Comparison of ENCODE assay signal across 21 cellular contexts in the genomic region with DNA sequence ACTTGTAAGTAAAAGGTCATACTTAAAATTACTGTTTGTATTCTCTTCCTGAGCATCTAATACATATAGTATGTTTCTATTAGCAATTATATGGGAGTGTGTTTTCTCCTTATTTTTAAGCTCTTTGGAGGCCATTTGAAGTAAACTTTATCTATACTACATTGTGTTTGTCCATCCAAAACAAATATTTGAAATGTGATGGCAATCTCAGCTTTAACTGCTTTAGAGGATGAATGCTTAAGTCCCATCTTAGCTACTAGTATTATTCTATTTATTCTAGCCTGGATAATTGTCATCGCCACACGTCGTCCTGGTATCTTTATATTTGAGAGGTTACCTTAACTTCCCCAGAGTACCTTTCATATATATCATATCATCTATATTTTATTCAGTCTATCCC.
"Had no signal": no experiment of that assay in that cellular context is flagged by ENCODE, and none has a peak within 500 bp of the region (broad histone marks: within the 10 kb centered on the region; RNA-seq: fewer than 3 reads in every experiment).

No MANE protein-coding gene starts in this region.

- H3K4me3 ChIP-seq: colonic mucosa, coronary artery, dorsolateral prefrontal cortex, esophagus muscularis mucosa, esophagus squamous epithelium, gastrocnemius medialis, gastroesophageal sphincter, heart left ventricle, heart right ventricle had no signal

- DNase-seq: colonic mucosa; cortex of kidney; dermis blood vessel endothelial cell; dorsolateral prefrontal cortex; effector CD8-positive, alpha-beta T cell; effector memory CD4-positive, alpha-beta T cell; effector memory CD8-positive, alpha-beta T cell; endodermal cell; erythroblast; esophagus squamous epithelium; foreskin fibroblast; foreskin keratinocyte; foreskin melanocyte; gastrocnemius medialis; glutamatergic neuron; head of caudate nucleus; heart left ventricle; heart right ventricle had no signal
